ENCODE assay signal across 1 cellular context in genomic region chr14:73582110-73582974, GRCh38.
TF ChIP-seq lines count a peak whose summit lies in the region.

No MANE protein-coding gene starts in this region.

TF ChIP-seq in HepG2, 621 proteins besides CTCF, POLR2A, EP300 and RAD21:
- peak; percentile 48 for TF ChIP-seq HNF4A (CRISPR knock-in tag; IDR thresholded peaks at IDR 0.05)
